7 cellular contexts compared by ENCODE assay signal in genomic region chr19:13162749-13163608, GRCh38. TPM values are rescaled to one million over a fixed set of nuclear protein-coding genes. Genes with fewer than 3 reads are reported as not detected.
DNase-seq lines count a peak whose midpoint lies in the region; ATAC-seq and TF ChIP-seq lines count a peak whose summit lies in the region.

No MANE protein-coding gene starts in this region.

- H3K27me3 ChIP-seq in HUES64 (ENCODE audit: insufficient read depth, low read length), result no peaks in the 10 kb centered on the region

- no peak for TF ChIP-seq CTCF in OCI-LY7 (conservative IDR thresholded peaks at IDR 0.05; ENCODE audit: low read length)

- H3K4me2 ChIP-seq in OCI-LY7 (ENCODE audit: low read length), result peak overlapping the region; percentile 96

- peak overlapping the region; percentile 51 for H3K4me3 ChIP-seq in HUES64 (ENCODE audit: low read length)
- peak overlapping the region; percentile 69 for H3K4me3 ChIP-seq in OCI-LY7 (ENCODE audit: low read depth, low read length, poor library complexity, severe bottlenecking)

- POLR2A ChIA-PET in OCI-LY7 (lab: Charles Lee), result interaction anchor here (0.7 to 2.5 kb wide), 7 partner anchors 8 to 63 kb away, joined by 3 to 13 read pairs (median 4); no protein-coding TSS in a partner anchor

- BruUV-seq in OCI-LY7 (replicated peaks; lab: Mats Ljungman, UMichigan), result no TSS peak

- H2AFZ ChIP-seq in OCI-LY7 (ENCODE audit: low read length), result no peak overlapping the region

- H3K36me3 ChIP-seq in HUES64 (ENCODE audit: insufficient read depth, low read length) (no peaks in the 10 kb centered on the region), OCI-LY7 (ENCODE audit: insufficient read depth, low read length) (no peaks in the 10 kb centered on the region)

- H3K4me1 ChIP-seq in HUES64 (ENCODE audit: insufficient read depth, low read length) (peaks cover 31% of the 10 kb centered on the region), OCI-LY7 (ENCODE audit: insufficient read depth, low read length, poor library complexity, severe bottlenecking) (peaks cover 96% of the 10 kb centered on the region)

- no peaks in the 10 kb centered on the region for H4K20me1 ChIP-seq in OCI-LY7 (ENCODE audit: insufficient read depth, low read length)

- H3K9ac ChIP-seq in HUES64 (ENCODE audit: low read depth, low read length), result peak overlapping the region; percentile 87

- TF ChIP-seq POLR2A in GM18505 (IDR thresholded peaks at IDR 0.05; ENCODE audit: borderline replicate concordance, extremely low read depth, insufficient read depth, insufficient read length), result peak; percentile 69

- peak; percentile 94 for DNase-seq in OCI-LY7 (ENCODE audit: low spot score)
- peak; percentile 85 for DNase-seq in activated T-cell treated with anti-CD3 and anti-CD28 coated beads for 4 hours
- peak; percentile 97 for DNase-seq in epithelial cell of prostate (ENCODE audit: low read depth, low spot score)
- DNase-seq in mucosa of gallbladder (ENCODE audit: low spot score), result peak; percentile 98
- DNase-seq in stimulated activated CD8-positive, alpha-beta memory T cell treated with anti-CD3 and anti-CD28 coated beads, Interleukin-4, amount 100 ng/mL, for 24 hours (ENCODE audit: low read depth), result peak; percentile 81

- peaks cover 26% of the 10 kb centered on the region; the same call in 1 of the 2 replicates for H3K79me2 ChIP-seq in OCI-LY7 (ENCODE audit: insufficient read depth, low read depth, low read length)

- CTCF ChIA-PET in OCI-LY7 (lab: Charles Lee; ENCODE audit: unreplicated experiment), result no interaction called here

- H3K9me3 ChIP-seq in HUES64 (ENCODE audit: insufficient read depth, low read depth, low read length) (no peaks in the 10 kb centered on the region), OCI-LY7 (ENCODE audit: low read length) (no peaks in the 10 kb centered on the region)

- H3K9me2 ChIP-seq in OCI-LY7 (ENCODE audit: insufficient read depth, low read length), result no peaks in the 10 kb centered on the region

- WGBS in HUES64, result 1% methylated on average over 57 of the region's 57 CpGs

- peak; percentile 45 for ATAC-seq in GM18505 (IDR thresholded peaks at IDR 0.05; ENCODE audit: unreplicated experiment)

- H3K27ac ChIP-seq in HUES64 (ENCODE audit: low read depth, low read length) (peak overlapping the region; percentile 98), OCI-LY7 (ENCODE audit: low read depth, low read length, poor library complexity, severe bottlenecking) (peak overlapping the region; percentile 95), epithelial cell of prostate (peak overlapping the region; percentile 100)

- intact Hi-C loops in OCI-LY7 (cut with micrococcal nuclease; ENCODE audit: unreplicated experiment), result loop anchor here (10.0 kb wide), 1 partner anchor 672 kb away; no protein-coding TSS in a partner anchor

RNA-seq across cellular contexts. Expression of gene IER2, which starts 12.8 kb away (rescaled TPM):
- polyA plus RNA-seq in HUES64 (2013, experiment 1 of 2), result 69.4 TPM
- polyA plus RNA-seq in HUES64 (2013, experiment 2 of 2), result 82.7 TPM
- 61.6 and 64.3 TPM in 2 replicates for total RNA-seq in OCI-LY7 (2014; rRNA removed; shearing (Covaris generic))
- total RNA-seq in OCI-LY7 (2022) (79.5 and 89.0 TPM in 2 replicates), mucosa of gallbladder (103 TPM)

RNA-seq across cellular contexts. Expression of gene STX10, which starts 12.8 kb away (rescaled TPM):
- polyA plus RNA-seq in HUES64 (2013, experiment 1 of 2), result 36.1 TPM
- 36.6 TPM for polyA plus RNA-seq in HUES64 (2013, experiment 2 of 2)
- total RNA-seq in OCI-LY7 (2014; rRNA removed; shearing (Covaris generic)), result 67.8 and 91.7 TPM in 2 replicates
- total RNA-seq in OCI-LY7 (2022) (41.6 and 45.4 TPM in 2 replicates), mucosa of gallbladder (57.7 TPM)

RNA-seq across cellular contexts. Expression of gene NACC1, which starts 44.9 kb away (rescaled TPM):
- 102 TPM for polyA plus RNA-seq in HUES64 (2013, experiment 1 of 2)
- polyA plus RNA-seq in HUES64 (2013, experiment 2 of 2), result 90.5 TPM
- 46.5 and 56.3 TPM in 2 replicates for total RNA-seq in OCI-LY7 (2014; rRNA removed; shearing (Covaris generic))
- 40.4 and 52.9 TPM in 2 replicates for total RNA-seq in OCI-LY7 (2022)
- total RNA-seq in mucosa of gallbladder, result 72.0 TPM

RNA-seq across cellular contexts. Expression of gene TRMT1, which starts 46.4 kb away (rescaled TPM):
- 53.1 TPM for polyA plus RNA-seq in HUES64 (2013, experiment 1 of 2)
- 43.1 TPM for polyA plus RNA-seq in HUES64 (2013, experiment 2 of 2)
- 39.2 and 56.8 TPM in 2 replicates for total RNA-seq in OCI-LY7 (2014; rRNA removed; shearing (Covaris generic))
- total RNA-seq in OCI-LY7 (2022) (38.2 and 50.4 TPM in 2 replicates), mucosa of gallbladder (35.0 TPM)

Comparison
In these comparisons a context has a peak if more than half of its experiments do, and no peak if none do; other contexts are left out.
1. Peak in every context shown above with its lines: DNase-seq, ATAC-seq, H3K4me3 ChIP-seq and H3K27ac ChIP-seq.